22 cellular contexts compared by ENCODE assay signal in the genomic region with DNA sequence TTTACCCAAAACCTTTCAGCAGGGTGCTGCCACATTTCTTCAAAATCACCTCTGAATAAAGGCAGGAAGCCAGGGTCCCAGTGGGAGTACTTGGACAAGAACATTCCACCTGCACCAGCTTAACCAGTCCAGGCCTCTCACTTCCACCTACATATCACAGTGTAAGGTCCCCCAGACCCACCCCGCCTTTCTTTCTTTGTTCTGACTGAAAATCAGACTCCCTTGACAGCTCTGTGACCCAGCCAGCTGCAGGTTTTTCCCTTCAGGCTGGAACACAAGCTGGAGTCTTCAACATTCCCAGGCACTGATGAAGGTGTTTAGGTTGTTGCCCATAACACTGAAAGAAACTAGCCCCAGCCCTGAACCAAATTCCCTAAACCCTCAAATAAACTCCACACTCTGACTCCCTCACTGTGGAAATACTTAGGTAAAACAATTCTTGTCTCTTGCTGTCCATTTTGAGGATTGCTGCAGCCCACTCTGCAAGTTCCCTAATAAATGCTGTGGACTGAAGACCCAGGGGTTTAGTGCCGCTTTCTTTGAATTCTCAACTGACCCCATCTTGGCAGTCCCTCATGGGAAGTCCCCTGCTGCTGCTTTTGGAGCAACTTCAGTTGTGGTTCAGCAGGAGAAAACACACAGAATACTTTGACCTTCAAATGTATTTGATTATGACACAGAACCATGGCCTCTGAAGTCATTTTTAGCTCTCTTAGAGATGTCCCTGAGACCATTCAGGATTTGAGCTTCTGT. TPM values are rescaled to one million over a fixed set of nuclear protein-coding genes. Genes with fewer than 3 reads are reported as not detected.
DNase-seq lines count a peak whose midpoint lies in the region; ATAC-seq and TF ChIP-seq lines count a peak whose summit lies in the region.
"Had no signal": no experiment of that assay in that cellular context is flagged by ENCODE, and none has a peak within 500 bp of the region (broad histone marks: within the 10 kb centered on the region; RNA-seq: fewer than 3 reads in every experiment).

No MANE protein-coding gene starts in this region.

- no peaks in the 10 kb centered on the region for H3K36me3 Mint-ChIP-seq in activated naive CD8-positive, alpha-beta T cell treated with anti-CD3 and anti-CD28 coated beads, Interleukin-2, amount 50 U/mL, for 24 hours (ENCODE audit: low read depth)
- H3K36me3 Mint-ChIP-seq in activated naive CD8-positive, alpha-beta T cell treated with anti-CD3 and anti-CD28 coated beads for 36 hours = peaks cover 7% of the 10 kb centered on the region
- peaks cover 2% of the 10 kb centered on the region for H3K36me3 Mint-ChIP-seq in activated CD8-positive, alpha-beta memory T cell treated with anti-CD3 and anti-CD28 coated beads, Interleukin-2, amount 10 ng/mL, durations not matched to agents 7 days and 5 days
- peaks cover 20 to 30% of the 10 kb centered on the region in 2 donors for H3K36me3 Mint-ChIP-seq in stimulated activated naive B cell treated with anti-CD40 and anti-IgM and Interleukin-4, amounts not matched to agents 10 μg/mL and 1 μg/mL and 100 μg/mL, for 72 hours

- H3K4me3 Mint-ChIP-seq in activated naive CD8-positive, alpha-beta T cell treated with anti-CD3 and anti-CD28 coated beads, Interleukin-2, amount 50 U/mL, for 24 hours = no peak overlapping the region
- H3K4me3 Mint-ChIP-seq in activated naive CD8-positive, alpha-beta T cell treated with anti-CD3 and anti-CD28 coated beads for 36 hours = no peak overlapping the region
- no peak overlapping the region for H3K4me3 Mint-ChIP-seq in activated CD8-positive, alpha-beta memory T cell treated with anti-CD3 and anti-CD28 coated beads, Interleukin-2, amount 10 ng/mL, durations not matched to agents 7 days and 5 days
- H3K4me3 Mint-ChIP-seq in stimulated activated naive B cell treated with anti-CD40 and anti-IgM and Interleukin-4, amounts not matched to agents 10 μg/mL and 1 μg/mL and 100 μg/mL, for 72 hours = peak overlapping the region; percentile 26 to 66
- H3K4me3 Mint-ChIP-seq: central memory CD8-positive, alpha-beta T cell; naive thymus-derived CD4-positive, alpha-beta T cell; stimulated activated naive CD8-positive, alpha-beta T cell treated with anti-CD3 and anti-CD28 coated beads, Interleukin-15, amount 100 ng/mL, for 72 hours had no signal

- no peaks in the 10 kb centered on the region for H3K9me3 Mint-ChIP-seq in activated naive CD8-positive, alpha-beta T cell treated with anti-CD3 and anti-CD28 coated beads, Interleukin-2, amount 50 U/mL, for 24 hours
- H3K9me3 Mint-ChIP-seq in activated naive CD8-positive, alpha-beta T cell treated with anti-CD3 and anti-CD28 coated beads for 36 hours = no peaks in the 10 kb centered on the region
- no peaks in the 10 kb centered on the region for H3K9me3 Mint-ChIP-seq in activated CD8-positive, alpha-beta memory T cell treated with anti-CD3 and anti-CD28 coated beads, Interleukin-2, amount 10 ng/mL, durations not matched to agents 7 days and 5 days (ENCODE audit: low read depth)
- no peaks in the 10 kb centered on the region for H3K9me3 Mint-ChIP-seq in stimulated activated naive B cell treated with anti-CD40 and anti-IgM and Interleukin-4, amounts not matched to agents 10 μg/mL and 1 μg/mL and 100 μg/mL, for 72 hours
- H3K9me3 Mint-ChIP-seq: central memory CD8-positive, alpha-beta T cell; naive thymus-derived CD4-positive, alpha-beta T cell; stimulated activated naive CD8-positive, alpha-beta T cell treated with anti-CD3 and anti-CD28 coated beads, Interleukin-15, amount 100 ng/mL, for 72 hours had no signal

- peak; percentile 35 for ATAC-seq in activated naive CD8-positive, alpha-beta T cell treated with anti-CD3 and anti-CD28 coated beads, Interleukin-2, amount 50 U/mL, for 24 hours
- no peak for ATAC-seq in activated CD8-positive, alpha-beta memory T cell treated with anti-CD3 and anti-CD28 coated beads, Interleukin-2, amount 10 ng/mL, durations not matched to agents 7 days and 5 days
- ATAC-seq in left lobe of liver (no peak), HG03457 (IDR thresholded peaks at IDR 0.05; ENCODE audit: unreplicated experiment) (no peak)
- ATAC-seq in stimulated activated naive B cell treated with anti-CD40 and anti-IgM and Interleukin-4, amounts not matched to agents 10 μg/mL and 1 μg/mL and 100 μg/mL, for 72 hours (replicated peaks) = peak; percentile 53 to 61
- ATAC-seq: HepG2; naive thymus-derived CD4-positive, alpha-beta T cell; stimulated activated naive CD8-positive, alpha-beta T cell treated with anti-CD3 and anti-CD28 coated beads, Interleukin-15, amount 100 ng/mL, for 72 hours had no signal

- no peak overlapping the region for H3K27ac Mint-ChIP-seq in activated naive CD8-positive, alpha-beta T cell treated with anti-CD3 and anti-CD28 coated beads, Interleukin-2, amount 50 U/mL, for 24 hours
- H3K27ac Mint-ChIP-seq in activated naive CD8-positive, alpha-beta T cell treated with anti-CD3 and anti-CD28 coated beads for 36 hours = no peak overlapping the region
- no peak overlapping the region for H3K27ac Mint-ChIP-seq in activated CD8-positive, alpha-beta memory T cell treated with anti-CD3 and anti-CD28 coated beads, Interleukin-2, amount 10 ng/mL, durations not matched to agents 7 days and 5 days
- H3K27ac Mint-ChIP-seq in stimulated activated naive B cell treated with anti-CD40 and anti-IgM and Interleukin-4, amounts not matched to agents 10 μg/mL and 1 μg/mL and 100 μg/mL, for 72 hours = peak overlapping the region; percentile 78
- H3K27ac Mint-ChIP-seq: naive thymus-derived CD4-positive, alpha-beta T cell; stimulated activated naive CD8-positive, alpha-beta T cell treated with anti-CD3 and anti-CD28 coated beads, Interleukin-15, amount 100 ng/mL, for 72 hours had no signal

- peaks cover 2% of the 10 kb centered on the region for H3K27me3 Mint-ChIP-seq in activated naive CD8-positive, alpha-beta T cell treated with anti-CD3 and anti-CD28 coated beads, Interleukin-2, amount 50 U/mL, for 24 hours
- peaks cover 5% of the 10 kb centered on the region for H3K27me3 Mint-ChIP-seq in activated naive CD8-positive, alpha-beta T cell treated with anti-CD3 and anti-CD28 coated beads for 36 hours
- no peaks in the 10 kb centered on the region for H3K27me3 Mint-ChIP-seq in activated CD8-positive, alpha-beta memory T cell treated with anti-CD3 and anti-CD28 coated beads, Interleukin-2, amount 10 ng/mL, durations not matched to agents 7 days and 5 days
- H3K27me3 Mint-ChIP-seq in stimulated activated naive B cell treated with anti-CD40 and anti-IgM and Interleukin-4, amounts not matched to agents 10 μg/mL and 1 μg/mL and 100 μg/mL, for 72 hours = peaks cover 0 to 6% of the 10 kb centered on the region in 2 donors
- H3K27me3 Mint-ChIP-seq: central memory CD8-positive, alpha-beta T cell had no signal

- CTCF ChIA-PET in activated CD8-positive, alpha-beta memory T cell treated with anti-CD3 and anti-CD28 coated beads, Interleukin-2, amount 10 ng/mL, durations not matched to agents 7 days and 5 days (lab: Charles Lee) = interaction anchor here (0.8 to 2.4 kb wide), 2 partner anchors 13 to 35 kb away, joined by 3 to 9 read pairs; no protein-coding TSS in a partner anchor

- no peak for TF ChIP-seq CTCF in GM20000 (IDR thresholded peaks at IDR 0.05; ENCODE audit: extremely low read depth, missing control alignments)

- no peak for DNase-seq in activated naive CD8-positive, alpha-beta T cell treated with anti-CD3 and anti-CD28 coated beads, Interleukin-2, amount 50 U/mL, for 24 hours
- DNase-seq in activated naive CD8-positive, alpha-beta T cell treated with anti-CD3 and anti-CD28 coated beads for 36 hours = no peak
- peak; percentile 33 for DNase-seq in activated CD8-positive, alpha-beta memory T cell treated with anti-CD3 and anti-CD28 coated beads, Interleukin-2, amount 10 ng/mL, durations not matched to agents 7 days and 5 days
- DNase-seq in left lobe of liver (ENCODE audit: low spot score) = peak; percentile 21
- DNase-seq in stimulated activated naive B cell treated with anti-CD40 and anti-IgM and Interleukin-4, amounts not matched to agents 10 μg/mL and 1 μg/mL and 100 μg/mL, for 72 hours = no peak
- no peak for DNase-seq in GM20000 (ENCODE audit: low spot score)
- no peak for DNase-seq in iPS-NIHi7 (ENCODE audit: extremely low spot score)
- DNase-seq: 8988T; activated CD4-positive, alpha-beta T cell treated with anti-CD3 and anti-CD28 coated beads for 48 hours; activated naive CD4-positive, alpha-beta T cell treated with anti-CD3 and anti-CD28 coated beads, Interleukin-2, amount 50 U/mL, for 16 hours; dorsolateral prefrontal cortex; H7; NCI-H1048; NCI-H187 treated with DMSO at 0.1 percent for 48 hours; NCI-H69; occipital lobe; stimulated activated naive CD8-positive, alpha-beta T cell treated with anti-CD3 and anti-CD28 coated beads, Interleukin-15, amount 100 ng/mL, for 72 hours; thyroid gland had no signal

- no peaks in the 10 kb centered on the region for H3K4me1 Mint-ChIP-seq in activated naive CD8-positive, alpha-beta T cell treated with anti-CD3 and anti-CD28 coated beads, Interleukin-2, amount 50 U/mL, for 24 hours
- H3K4me1 Mint-ChIP-seq in activated naive CD8-positive, alpha-beta T cell treated with anti-CD3 and anti-CD28 coated beads for 36 hours = peaks cover 7% of the 10 kb centered on the region
- H3K4me1 Mint-ChIP-seq in activated CD8-positive, alpha-beta memory T cell treated with anti-CD3 and anti-CD28 coated beads, Interleukin-2, amount 10 ng/mL, durations not matched to agents 7 days and 5 days = no peaks in the 10 kb centered on the region
- peaks cover 31 to 58% of the 10 kb centered on the region in 2 donors for H3K4me1 Mint-ChIP-seq in stimulated activated naive B cell treated with anti-CD40 and anti-IgM and Interleukin-4, amounts not matched to agents 10 μg/mL and 1 μg/mL and 100 μg/mL, for 72 hours
- H3K4me1 Mint-ChIP-seq: central memory CD8-positive, alpha-beta T cell; naive thymus-derived CD4-positive, alpha-beta T cell had no signal

RNA-seq across cellular contexts. Expression of gene P4HA2, which starts 24.8 kb away (rescaled TPM):
- 1 to 10 TPM; 8.1 to 8.7 TPM for total RNA-seq in activated naive CD8-positive, alpha-beta T cell treated with anti-CD3 and anti-CD28 coated beads for 36 hours
- total RNA-seq in activated CD8-positive, alpha-beta memory T cell treated with anti-CD3 and anti-CD28 coated beads, Interleukin-2, amount 10 ng/mL, durations not matched to agents 7 days and 5 days = 10 to 100 TPM in 1 of 2 experiments, 1 to 10 TPM in 1; 8.3 to 19.4 TPM
- total RNA-seq in left lobe of liver = 13.8 TPM

RNA-seq across cellular contexts. Expression of gene PDLIM4, which starts 54.6 kb away (rescaled TPM):
- under 1 TPM in 1 of 2 experiments, not detected in 1; 0.31 TPM for total RNA-seq in activated naive CD8-positive, alpha-beta T cell treated with anti-CD3 and anti-CD28 coated beads for 36 hours
- total RNA-seq in activated CD8-positive, alpha-beta memory T cell treated with anti-CD3 and anti-CD28 coated beads, Interleukin-2, amount 10 ng/mL, durations not matched to agents 7 days and 5 days = 1 to 10 TPM in 1 of 2 experiments, not detected in 1; 2.3 TPM
- 0.88 TPM for total RNA-seq in left lobe of liver

Comparison
In these comparisons a context has a peak if more than half of its experiments do, and no peak if none do; other contexts are left out.
1. ATAC-seq: peak in activated naive CD8-positive, alpha-beta T cell treated with anti-CD3 and anti-CD28 coated beads, Interleukin-2, amount 50 U/mL, for 24 hours (single experiment) and stimulated activated naive B cell treated with anti-CD40 and anti-IgM and Interleukin-4, amounts not matched to agents 10 μg/mL and 1 μg/mL and 100 μg/mL, for 72 hours (2 of 2); none in activated CD8-positive, alpha-beta memory T cell treated with anti-CD3 and anti-CD28 coated beads, Interleukin-2, amount 10 ng/mL, durations not matched to agents 7 days and 5 days (single experiment), left lobe of liver (single experiment) and HG03457 (single experiment).
2. DNase-seq: peak in activated CD8-positive, alpha-beta memory T cell treated with anti-CD3 and anti-CD28 coated beads, Interleukin-2, amount 10 ng/mL, durations not matched to agents 7 days and 5 days (single experiment) and left lobe of liver (single experiment); none in activated naive CD8-positive, alpha-beta T cell treated with anti-CD3 and anti-CD28 coated beads, Interleukin-2, amount 50 U/mL, for 24 hours (single experiment), activated naive CD8-positive, alpha-beta T cell treated with anti-CD3 and anti-CD28 coated beads for 36 hours (single experiment), stimulated activated naive B cell treated with anti-CD40 and anti-IgM and Interleukin-4, amounts not matched to agents 10 μg/mL and 1 μg/mL and 100 μg/mL, for 72 hours (single experiment), GM20000 (single experiment) and iPS-NIHi7 (single experiment).
3. H3K4me3 Mint-ChIP-seq: peak in stimulated activated naive B cell treated with anti-CD40 and anti-IgM and Interleukin-4, amounts not matched to agents 10 μg/mL and 1 μg/mL and 100 μg/mL, for 72 hours (2 of 2); none in activated naive CD8-positive, alpha-beta T cell treated with anti-CD3 and anti-CD28 coated beads, Interleukin-2, amount 50 U/mL, for 24 hours (single experiment), activated naive CD8-positive, alpha-beta T cell treated with anti-CD3 and anti-CD28 coated beads for 36 hours (single experiment) and activated CD8-positive, alpha-beta memory T cell treated with anti-CD3 and anti-CD28 coated beads, Interleukin-2, amount 10 ng/mL, durations not matched to agents 7 days and 5 days (single experiment).